ENCODE assay signal across 8 cellular contexts in genomic region chr22:37817705-37818311, GRCh38. TPM values are rescaled to one million over a fixed set of nuclear protein-coding genes. Genes with fewer than 3 reads are reported as not detected.
DNase-seq lines count a peak whose midpoint lies in the region; TF ChIP-seq lines count a peak whose summit lies in the region.

No MANE protein-coding gene starts in this region.

- H3K4me3 ChIP-seq in ascending aorta = peak overlapping the region; percentile 56 to 62
- H3K4me3 ChIP-seq in vagina = peak overlapping the region; percentile 35 to 46

- H3K9me3 ChIP-seq in ascending aorta (no peaks in the 10 kb centered on the region), vagina (no peaks in the 10 kb centered on the region)

- peak; percentile 58 for DNase-seq in NCI-H1436 (lab: John Stamatoyannopoulos, UW)
- no peak for DNase-seq in NCI-H1436 treated with DMSO at 0.1 percent for 48 hours (lab: John Stamatoyannopoulos, UW)
- peak; percentile 48 for DNase-seq in NCI-H1092 (lab: John Stamatoyannopoulos, UW)
- DNase-seq in T-helper 22 cell (ENCODE audit: low read depth) = peak; percentile 40
- DNase-seq in ascending aorta (ENCODE audit: low spot score in 2 of 2) = peak; percentile 33 to 89
- peak; percentile 75 to 80 for DNase-seq in hippocampal formation (lab: John Stamatoyannopoulos, UW)
- DNase-seq in retina = peak; percentile 94
- no peak for DNase-seq in vagina (ENCODE audit: extremely low spot score in 2 of 2)

- no peaks in the 10 kb centered on the region for H3K36me3 ChIP-seq in ascending aorta
- H3K36me3 ChIP-seq in vagina = peaks cover 0 to 4% of the 10 kb centered on the region in 2 donors

- TF ChIP-seq CTCF in ascending aorta (IDR thresholded peaks at IDR 0.05) (peak; percentile 95 to 96 (median 95)), vagina (IDR thresholded peaks at IDR 0.05) (peak; percentile 94 to 97 (median 96))

- H3K4me1 ChIP-seq in ascending aorta (peaks cover 8 to 15% of the 10 kb centered on the region in 2 donors), vagina (peaks cover 20% of the 10 kb centered on the region)

- intact Hi-C loops in ascending aorta (cut with DNase I) (loop anchor here (1.0 kb wide), 3 partner anchors 45 to 147 kb away; no protein-coding TSS in a partner anchor), vagina (cut with DNase I) (loop anchor here (5.0 kb wide), 1 partner anchor 44 kb away; no protein-coding TSS in a partner anchor)

- no peak for TF ChIP-seq POLR2A in vagina (IDR thresholded peaks at IDR 0.05)

- H3K27ac ChIP-seq in ascending aorta (no peak overlapping the region), vagina (peak overlapping the region; percentile 42)

- H3K27me3 ChIP-seq in ascending aorta (no peaks in the 10 kb centered on the region), vagina (no peaks in the 10 kb centered on the region)

RNA-seq across cellular contexts. Expression of gene GALR3, which starts 5.4 kb away (rescaled TPM):
- total RNA-seq in ascending aorta (not detected), vagina (not detected)

RNA-seq across cellular contexts. Expression of gene GCAT, which starts 10.1 kb away (rescaled TPM):
- 4.5 TPM for total RNA-seq in ascending aorta
- 7.6 TPM for total RNA-seq in vagina

RNA-seq across cellular contexts. Expression of gene ANKRD54, which starts 26.3 kb away (rescaled TPM):
- total RNA-seq in ascending aorta = 61.8 TPM
- 56.7 TPM for total RNA-seq in vagina

RNA-seq across cellular contexts. Expression of gene EIF3L, which starts 31.4 kb away (rescaled TPM):
- total RNA-seq in ascending aorta = 256 TPM
- total RNA-seq in vagina = 338 TPM

Comparison
In these comparisons a context has a peak if more than half of its experiments do, and no peak if none do; other contexts are left out.
1. DNase-seq: peak in NCI-H1436 (single experiment), NCI-H1092 (single experiment), T-helper 22 cell (single experiment), ascending aorta (2 of 2), hippocampal formation (2 of 2) and retina (single experiment); none in NCI-H1436 treated with DMSO at 0.1 percent for 48 hours (single experiment) and vagina (0 of 2).